In the genomic region with DNA sequence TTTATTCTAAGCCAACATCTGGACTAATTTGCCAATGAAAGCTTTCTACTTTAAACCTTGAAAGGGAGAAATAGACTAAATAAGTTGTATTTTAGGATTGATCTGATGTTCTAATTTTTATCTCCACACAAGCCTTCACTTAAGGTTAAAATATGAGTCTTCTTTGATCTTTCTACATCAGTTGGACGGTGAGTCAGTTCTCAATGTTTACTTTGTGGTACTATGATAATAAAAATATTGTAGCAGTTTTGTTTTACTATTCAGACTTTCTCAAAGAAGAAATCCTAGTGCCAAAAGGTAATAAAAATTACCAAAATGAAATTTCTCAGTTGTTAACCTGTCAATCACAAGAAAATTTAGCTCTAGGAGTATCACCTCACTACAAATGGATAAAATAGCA, we compare ENCODE assay signal across 18 cellular contexts.
DNase-seq lines count a peak whose midpoint lies in the region; ATAC-seq and TF ChIP-seq lines count a peak whose summit lies in the region.
"Had no signal": no experiment of that assay in that cellular context is flagged by ENCODE, and none has a peak within 500 bp of the region (broad histone marks: within the 10 kb centered on the region; RNA-seq: fewer than 3 reads in every experiment).

No MANE protein-coding gene starts in this region.

- H2AFZ ChIP-seq in ACC112 (ENCODE audit: low read length, unreplicated experiment) = no peak overlapping the region

- H3K27ac ChIP-seq in ACC112 (ENCODE audit: low read depth, low read length) = peak overlapping the region; percentile 62
- no peak overlapping the region for H3K27ac ChIP-seq in gastrocnemius medialis
- H3K27ac ChIP-seq: A549, right lobe of liver, thyroid gland had no signal

- ATAC-seq in gastrocnemius medialis = no peak
- ATAC-seq: A549, right lobe of liver, T-cell had no signal

- H3K4me1 ChIP-seq in ACC112 (ENCODE audit: control insufficient read depth, insufficient read depth, low read length, unreplicated experiment) (peaks cover 22% of the 10 kb centered on the region), gastrocnemius medialis (no peaks in the 10 kb centered on the region)
- H3K4me1 ChIP-seq: A549, right lobe of liver, thyroid gland had no signal

- H3K36me3 ChIP-seq in ACC112 (ENCODE audit: insufficient read depth, low read length) (no peaks in the 10 kb centered on the region), gastrocnemius medialis (no peaks in the 10 kb centered on the region)
- H3K36me3 ChIP-seq: right lobe of liver, thyroid gland had no signal

- H3K27me3 ChIP-seq in ACC112 (ENCODE audit: insufficient read depth, low read length) (no peaks in the 10 kb centered on the region), gastrocnemius medialis (no peaks in the 10 kb centered on the region)
- H3K27me3 ChIP-seq: right lobe of liver, thyroid gland had no signal

- H3K4me3 ChIP-seq in ACC112 (ENCODE audit: low read depth, low read length) (no peak overlapping the region), gastrocnemius medialis (no peak overlapping the region)
- H3K4me3 ChIP-seq: A549, right lobe of liver, thyroid gland had no signal

- TF ChIP-seq CTCF in gastrocnemius medialis (IDR thresholded peaks at IDR 0.05 in 4 of 5, conservative IDR thresholded peaks at IDR 0.05 in 1 of 5) = no peak

- intact Hi-C loops in gastrocnemius medialis (cut with DNase I; ENCODE audit: low total_unique reads) = no loop called here

- H3K79me2 ChIP-seq in ACC112 (ENCODE audit: control insufficient read depth, insufficient read depth, low read length, unreplicated experiment) = no peaks in the 10 kb centered on the region

- H3K9me3 ChIP-seq in gastrocnemius medialis = no peaks in the 10 kb centered on the region
- H3K9me3 ChIP-seq: A549, right lobe of liver, thyroid gland had no signal

- in situ Hi-C loops in gastrocnemius medialis (cut with MboI; ENCODE audit: low sequenced_read_pairs in 4 of 4) = no loop called here

- TF ChIP-seq POLR2A in gastrocnemius medialis (IDR thresholded peaks at IDR 0.05) = no peak

- DNase-seq in HT1080 (ENCODE audit: low read depth) = peak; percentile 36
- DNase-seq in brain pericyte (ENCODE audit: low read depth, low spot score) = peak; percentile 53
- peak; percentile 3 for DNase-seq in kidney tubule cell (ENCODE audit: low spot score)
- DNase-seq in D341Med (ENCODE audit: low spot score) = no peak
- DNase-seq in gastrocnemius medialis = no peak
- DNase-seq in activated naive CD4-positive, alpha-beta T cell (lab: John Stamatoyannopoulos, UW) = no peak
- no peak for DNase-seq in activated T-cell treated with anti-CD3 and anti-CD28 coated beads for 4 hours
- DNase-seq: activated B cell treated with CpG ODN at 0.5 μM for 24 hours; amygdala; CD4-positive, alpha-beta memory T cell; NCI-H774; right lobe of liver; stimulated activated CD4-positive, alpha-beta T cell treated with anti-CD3 and anti-CD28 coated beads, Interleukin-4, amount 100 ng/mL, for 1 hour; stimulated activated CD8-positive, alpha-beta memory T cell treated with anti-CD3 and anti-CD28 coated beads, Interleukin-4, amount 100 ng/mL, for 48 hours; T-cell; thyroid gland had no signal

Comparison
In these comparisons a context has a peak if more than half of its experiments do, and no peak if none do; other contexts are left out.
1. DNase-seq: peak in HT1080 (single experiment), brain pericyte (single experiment) and kidney tubule cell (single experiment); none in D341Med (single experiment), gastrocnemius medialis (0 of 2), activated naive CD4-positive, alpha-beta T cell (0 of 4) and activated T-cell treated with anti-CD3 and anti-CD28 coated beads for 4 hours (single experiment).